In the genomic region with DNA sequence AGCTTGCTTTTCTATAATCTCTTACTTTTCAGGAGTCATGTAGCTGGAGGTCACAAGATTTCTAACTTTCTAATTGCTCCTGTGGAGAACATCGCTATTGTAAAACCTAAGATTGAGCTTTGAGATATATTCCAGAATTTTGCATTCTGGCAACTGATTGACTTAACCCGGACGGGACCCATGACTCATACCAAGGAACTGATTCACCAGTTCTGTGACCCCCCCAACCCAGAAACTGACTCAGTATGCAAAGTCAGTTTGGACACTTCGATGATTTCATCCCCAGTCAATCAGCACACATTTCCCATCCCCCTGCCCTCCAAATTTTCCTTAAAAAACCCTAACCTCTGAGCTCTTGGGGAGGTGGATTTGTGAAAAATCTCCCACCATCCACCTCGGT, we compare ENCODE assay signal across 15 cellular contexts.
DNase-seq lines count a peak whose midpoint lies in the region; ATAC-seq and TF ChIP-seq lines count a peak whose summit lies in the region.
"Had no signal": no experiment of that assay in that cellular context is flagged by ENCODE, and none has a peak within 500 bp of the region (broad histone marks: within the 10 kb centered on the region; RNA-seq: fewer than 3 reads in every experiment).

No MANE protein-coding gene starts in this region.

- H3K79me2 ChIP-seq in GM23248 (ENCODE audit: insufficient read depth) = no peaks in the 10 kb centered on the region
- H3K79me2 ChIP-seq in SK-N-SH (ENCODE audit: insufficient read depth) = no peaks in the 10 kb centered on the region
- H3K79me2 ChIP-seq in fibroblast of lung (ENCODE audit: control insufficient read depth, insufficient read depth, low read length) = no peaks in the 10 kb centered on the region

- TF ChIP-seq CTCF in SK-N-SH (IDR thresholded peaks at IDR 0.05) (no peak), fibroblast of lung (conservative IDR thresholded peaks at IDR 0.05 in 1 of 2, IDR thresholded peaks at IDR 0.05 in 1 of 2; ENCODE audit: low read depth in 1 of 2, low read length in 2 of 2) (no peak), GM13976 (IDR thresholded peaks at IDR 0.05; ENCODE audit: borderline replicate concordance, control extremely low read depth, extremely low read depth, insufficient read depth, missing control alignments) (no peak)

- H3K27ac Mint-ChIP-seq in activated T-helper 1 cell treated with anti-CD3 and anti-CD28 coated beads, Interleukin-12 subunit alpha, Interleukin-12 subunit beta, Interleukin-2, Interleukin-4 antibody, amounts not matched to agents 30 ng/mL and 10 ng/mL and 1 ng/mL, durations not matched to agents 14 hours and 24 hours and 36 hours = no peak overlapping the region
- H3K27ac Mint-ChIP-seq: naive B cell; T-helper 1 cell treated with Interleukin-12 subunit alpha and Interleukin-12 subunit beta and Interleukin-4 antibody, amounts not matched to agents 30 μg/mL and 1 μg/mL, for 36 hours had no signal

- no peak overlapping the region for H3K4me3 Mint-ChIP-seq in activated T-helper 1 cell treated with anti-CD3 and anti-CD28 coated beads, Interleukin-12 subunit alpha, Interleukin-12 subunit beta, Interleukin-2, Interleukin-4 antibody, amounts not matched to agents 30 ng/mL and 10 ng/mL and 1 ng/mL, durations not matched to agents 14 hours and 24 hours and 36 hours
- H3K4me3 Mint-ChIP-seq: T-helper 1 cell treated with Interleukin-12 subunit alpha and Interleukin-12 subunit beta and Interleukin-4 antibody, amounts not matched to agents 30 μg/mL and 1 μg/mL, for 36 hours had no signal

- no peak for TF ChIP-seq RAD21 in SK-N-SH (IDR thresholded peaks at IDR 0.05; ENCODE audit: low read length)

- CTCF ChIA-PET in SK-N-SH (lab: Yijun Ruan, JAX) = no interaction called here

- H3K4me1 ChIP-seq in GM23248 (ENCODE audit: insufficient read depth) = peaks cover 13% of the 10 kb centered on the region
- H3K4me1 ChIP-seq in SK-N-SH (ENCODE audit: control insufficient read depth in 1 of 2, insufficient read depth in 2 of 2, low read depth in 1 of 2, low read length in 1 of 2) = no peaks in the 10 kb centered on the region
- H3K4me1 ChIP-seq in fibroblast of lung (ENCODE audit: control insufficient read depth, extremely low read depth, insufficient read depth, low read length) = no peaks in the 10 kb centered on the region
- peaks cover 13% of the 10 kb centered on the region for H3K4me1 ChIP-seq in skeletal muscle satellite cell (ENCODE audit: control insufficient read depth, insufficient read depth, low read length)
- H3K4me1 ChIP-seq: sigmoid colon had no signal

- H3K4me2 ChIP-seq in GM23248 (ENCODE audit: unreplicated experiment) (peak overlapping the region; percentile 27), SK-N-SH (no peak overlapping the region), fibroblast of lung (ENCODE audit: extremely low read depth, insufficient read depth, low read length) (no peak overlapping the region), skeletal muscle satellite cell (ENCODE audit: low read length) (peak overlapping the region; percentile 8)

- no peaks in the 10 kb centered on the region for H3K36me3 Mint-ChIP-seq in activated T-helper 1 cell treated with anti-CD3 and anti-CD28 coated beads, Interleukin-12 subunit alpha, Interleukin-12 subunit beta, Interleukin-2, Interleukin-4 antibody, amounts not matched to agents 30 ng/mL and 10 ng/mL and 1 ng/mL, durations not matched to agents 14 hours and 24 hours and 36 hours (ENCODE audit: low read depth)

- ATAC-seq in GM18909 (IDR thresholded peaks at IDR 0.05; ENCODE audit: poor library complexity, unreplicated experiment) = no peak
- no peak for ATAC-seq in HG03378 (IDR thresholded peaks at IDR 0.05; ENCODE audit: unreplicated experiment)

- in situ Hi-C loops in GM23248 (cut with MboI) (no loop called here), GM13976 (cut with MboI; ENCODE audit: low sequenced_read_pairs, unreplicated experiment) (no loop called here)

- H3K4me3 ChIP-seq in GM23248 (no peak overlapping the region), SK-N-SH (ENCODE audit: low read depth in 2 of 2, low read length in 1 of 2) (no peak overlapping the region), fibroblast of lung (replicated peaks in 1 of 4; ENCODE audit: control extremely low read depth in 1 of 4, insufficient read depth in 1 of 4, low read depth in 3 of 4, low read length in 4 of 4) (no peak overlapping the region), skeletal muscle satellite cell (ENCODE audit: low read length) (no peak overlapping the region)
- H3K4me3 ChIP-seq: sigmoid colon had no signal

- peaks cover 10% of the 10 kb centered on the region for H3F3A ChIP-seq in GM23248 (ENCODE audit: insufficient read depth)
- no peaks in the 10 kb centered on the region for H3F3A ChIP-seq in SK-N-SH (replicated peaks; ENCODE audit: insufficient read depth)

- H3K27me3 ChIP-seq in GM23248 (replicated peaks; ENCODE audit: insufficient read depth) (no peaks in the 10 kb centered on the region), SK-N-SH (ENCODE audit: insufficient read depth) (no peaks in the 10 kb centered on the region), fibroblast of lung (ENCODE audit: control insufficient read depth, insufficient read depth, low read length) (no peaks in the 10 kb centered on the region), skeletal muscle satellite cell (ENCODE audit: control insufficient read depth, insufficient read depth, low read length) (no peaks in the 10 kb centered on the region)
- H3K27me3 ChIP-seq: sigmoid colon had no signal

- POLR2A ChIA-PET in SK-N-SH (lab: Yijun Ruan, JAX) = no interaction called here

- H4K20me1 ChIP-seq in GM23248 (ENCODE audit: insufficient read depth) (no peaks in the 10 kb centered on the region), SK-N-SH (ENCODE audit: insufficient read depth) (no peaks in the 10 kb centered on the region), fibroblast of lung (ENCODE audit: control insufficient read depth, extremely low read depth, insufficient read depth, low read length) (no peaks in the 10 kb centered on the region)

- peak overlapping the region; percentile 12; the same call in 1 of the 2 replicates for H3K27ac ChIP-seq in GM23248
- no peak overlapping the region for H3K27ac ChIP-seq in SK-N-SH (ENCODE audit: low read depth in 2 of 2, low read length in 1 of 2)
- no peak overlapping the region for H3K27ac ChIP-seq in fibroblast of lung (ENCODE audit: insufficient read depth, low read length)
- H3K27ac ChIP-seq: sigmoid colon had no signal

- no peaks in the 10 kb centered on the region for H3K9me3 Mint-ChIP-seq in activated T-helper 1 cell treated with anti-CD3 and anti-CD28 coated beads, Interleukin-12 subunit alpha, Interleukin-12 subunit beta, Interleukin-2, Interleukin-4 antibody, amounts not matched to agents 30 ng/mL and 10 ng/mL and 1 ng/mL, durations not matched to agents 14 hours and 24 hours and 36 hours
- H3K9me3 Mint-ChIP-seq: T-helper 1 cell treated with Interleukin-12 subunit alpha and Interleukin-12 subunit beta and Interleukin-4 antibody, amounts not matched to agents 30 μg/mL and 1 μg/mL, for 36 hours had no signal

- H3K9me2 ChIP-seq in GM23248 (ENCODE audit: insufficient read depth) (no peaks in the 10 kb centered on the region), SK-N-SH (no peaks in the 10 kb centered on the region)

- no peaks in the 10 kb centered on the region for H3K4me1 Mint-ChIP-seq in activated T-helper 1 cell treated with anti-CD3 and anti-CD28 coated beads, Interleukin-12 subunit alpha, Interleukin-12 subunit beta, Interleukin-2, Interleukin-4 antibody, amounts not matched to agents 30 ng/mL and 10 ng/mL and 1 ng/mL, durations not matched to agents 14 hours and 24 hours and 36 hours (ENCODE audit: low read depth)
- H3K4me1 Mint-ChIP-seq: naive B cell had no signal

- H3K36me3 ChIP-seq in GM23248 (ENCODE audit: low read depth) (no peaks in the 10 kb centered on the region), SK-N-SH (replicated peaks in 1 of 2; ENCODE audit: control insufficient read depth in 1 of 2, insufficient read depth in 2 of 2, low read length in 1 of 2) (no peaks in the 10 kb centered on the region), fibroblast of lung (ENCODE audit: control insufficient read depth, insufficient read depth, low read length) (no peaks in the 10 kb centered on the region), skeletal muscle satellite cell (ENCODE audit: insufficient read depth, low read length) (no peaks in the 10 kb centered on the region)
- H3K36me3 ChIP-seq: sigmoid colon had no signal

- no peak for TF ChIP-seq EP300 in SK-N-SH (IDR thresholded peaks at IDR 0.05; ENCODE audit: borderline replicate concordance in 1 of 2, low read depth in 1 of 2, low read length in 1 of 2)

- DNase-seq in GM23248 = peak; percentile 84
- no peak for DNase-seq in SK-N-SH
- peak; percentile 68 to 77 for DNase-seq in fibroblast of lung (ENCODE audit: low read depth in 2 of 2)
- no peak for DNase-seq in activated T-helper 1 cell treated with anti-CD3 and anti-CD28 coated beads, Interleukin-12 subunit alpha, Interleukin-12 subunit beta, Interleukin-2, Interleukin-4 antibody, amounts not matched to agents 30 ng/mL and 10 ng/mL and 1 ng/mL, durations not matched to agents 14 hours and 24 hours and 36 hours (ENCODE audit: low spot score)
- no peak for DNase-seq in GM13976 (ENCODE audit: low spot score)
- DNase-seq: activated CD4-positive, alpha-beta T cell treated with anti-CD3 and anti-CD28 coated beads, Interleukin-2, amount 50 U/mL, for 1 hour; activated effector memory CD4-positive, alpha-beta T cell treated with anti-CD3 and anti-CD28 coated beads, Interleukin-2, amount 50 U/mL, for 16 hours; foreskin melanocyte; naive B cell; NCI-H2171; sigmoid colon had no signal

- H3K9me3 ChIP-seq in GM23248 (ENCODE audit: low read depth) (no peaks in the 10 kb centered on the region), SK-N-SH (no peaks in the 10 kb centered on the region), fibroblast of lung (ENCODE audit: control insufficient read depth, insufficient read depth, low read depth, low read length) (no peaks in the 10 kb centered on the region), skeletal muscle satellite cell (replicated peaks; ENCODE audit: low read length) (no peaks in the 10 kb centered on the region)
- H3K9me3 ChIP-seq: sigmoid colon had no signal

- 29 to 33% methylated on average over 5 of the region's 5 CpGs for WGBS in GM23248 (ENCODE audit: low coverage in 1 of 2, low lambda C conversion rate in 2 of 2, missing lambda C conversion rate in 2 of 2), 2 experiments
- WGBS in SK-N-SH (ENCODE audit: low lambda C conversion rate) = 32% methylated on average over 5 of the region's 5 CpGs

- intact Hi-C loops in activated T-helper 1 cell treated with anti-CD3 and anti-CD28 coated beads, Interleukin-12 subunit alpha, Interleukin-12 subunit beta, Interleukin-2, Interleukin-4 antibody, amounts not matched to agents 30 ng/mL and 10 ng/mL and 1 ng/mL, durations not matched to agents 14 hours and 24 hours and 36 hours (cut with micrococcal nuclease) = no loop called here

- no peaks in the 10 kb centered on the region for H3K27me3 Mint-ChIP-seq in activated T-helper 1 cell treated with anti-CD3 and anti-CD28 coated beads, Interleukin-12 subunit alpha, Interleukin-12 subunit beta, Interleukin-2, Interleukin-4 antibody, amounts not matched to agents 30 ng/mL and 10 ng/mL and 1 ng/mL, durations not matched to agents 14 hours and 24 hours and 36 hours (ENCODE audit: insufficient read depth)

- peak overlapping the region; percentile 41; the same call in 1 of the 2 replicates for H2AFZ ChIP-seq in GM23248
- no peak overlapping the region; the same call in 1 of the 2 replicates for H2AFZ ChIP-seq in SK-N-SH (ENCODE audit: low read depth)
- H2AFZ ChIP-seq in fibroblast of lung (ENCODE audit: low read length) = no peak overlapping the region

- no peak overlapping the region for H3K9ac ChIP-seq in GM23248
- H3K9ac ChIP-seq in SK-N-SH = no peak overlapping the region
- no peak overlapping the region for H3K9ac ChIP-seq in fibroblast of lung (ENCODE audit: insufficient read depth, low read length)
- H3K9ac ChIP-seq in skeletal muscle satellite cell (ENCODE audit: low read depth, low read length) = no peak overlapping the region

Comparison
In these comparisons a context has a peak if more than half of its experiments do, and no peak if none do; other contexts are left out.
1. DNase-seq: peak in GM23248 (single experiment) and fibroblast of lung (2 of 2); none in SK-N-SH (single experiment), activated T-helper 1 cell treated with anti-CD3 and anti-CD28 coated beads, Interleukin-12 subunit alpha, Interleukin-12 subunit beta, Interleukin-2, Interleukin-4 antibody, amounts not matched to agents 30 ng/mL and 10 ng/mL and 1 ng/mL, durations not matched to agents 14 hours and 24 hours and 36 hours (single experiment) and GM13976 (single experiment).
2. H3K4me2 ChIP-seq: peak in GM23248 (single experiment) and skeletal muscle satellite cell (single experiment); none in SK-N-SH (single experiment) and fibroblast of lung (single experiment).